In genomic region chr21:30345014-30345413, GRCh38 we compare ENCODE assay signal across 36 cellular contexts. TPM values are rescaled to one million over a fixed set of nuclear protein-coding genes. Genes with fewer than 3 reads are reported as not detected.
"Had no signal": no experiment of that assay in that cellular context is flagged by ENCODE, and none has a peak within 500 bp of the region (broad histone marks: within the 10 kb centered on the region; RNA-seq: fewer than 3 reads in every experiment).

No MANE protein-coding gene starts in this region.

- H3K27ac Mint-ChIP-seq: mesothelial cell of epicardium; naive B cell; natural killer cell; nephron progenitor cell; progenitor cell of endocrine pancreas; stimulated activated memory B cell treated with anti-CD40 and anti-IgM and Interleukin-4, amounts not matched to agents 10 μg/mL and 1 μg/mL and 100 μg/mL, for 72 hours; stimulated activated naive CD8-positive, alpha-beta T cell treated with anti-CD3 and anti-CD28 coated beads, Interleukin-15, amount 100 ng/mL, for 72 hours; type B pancreatic cell had no signal

- H3K4me1 ChIP-seq: lower lobe of right lung, right lobe of liver, tibial nerve, uterus had no signal

- H3K4me3 Mint-ChIP-seq: mesothelial cell of epicardium; naive B cell; natural killer cell; nephron progenitor cell; stimulated activated memory B cell treated with anti-CD40 and anti-IgM and Interleukin-4, amounts not matched to agents 10 μg/mL and 1 μg/mL and 100 μg/mL, for 72 hours; stimulated activated naive CD8-positive, alpha-beta T cell treated with anti-CD3 and anti-CD28 coated beads, Interleukin-15, amount 100 ng/mL, for 72 hours; type B pancreatic cell had no signal

- H3K4me2 ChIP-seq: smooth muscle cell had no signal

- H3K27me3 ChIP-seq: ovary, right atrium auricular region, right lobe of liver, tibial nerve, uterus had no signal

- H3K36me3 Mint-ChIP-seq: mesothelial cell of epicardium; naive B cell; natural killer cell; stimulated activated memory B cell treated with anti-CD40 and anti-IgM and Interleukin-4, amounts not matched to agents 10 μg/mL and 1 μg/mL and 100 μg/mL, for 72 hours; type B pancreatic cell had no signal

- H3K27me3 Mint-ChIP-seq: progenitor cell of endocrine pancreas; stimulated activated memory B cell treated with anti-CD40 and anti-IgM and Interleukin-4, amounts not matched to agents 10 μg/mL and 1 μg/mL and 100 μg/mL, for 72 hours; type B pancreatic cell had no signal

- H3K9me3 Mint-ChIP-seq: stimulated activated memory B cell treated with anti-CD40 and anti-IgM and Interleukin-4, amounts not matched to agents 10 μg/mL and 1 μg/mL and 100 μg/mL, for 72 hours; stimulated activated naive CD8-positive, alpha-beta T cell treated with anti-CD3 and anti-CD28 coated beads, Interleukin-15, amount 100 ng/mL, for 72 hours had no signal

- H3K4me1 Mint-ChIP-seq: naive B cell; natural killer cell; stimulated activated memory B cell treated with anti-CD40 and anti-IgM and Interleukin-4, amounts not matched to agents 10 μg/mL and 1 μg/mL and 100 μg/mL, for 72 hours; stimulated activated naive CD8-positive, alpha-beta T cell treated with anti-CD3 and anti-CD28 coated beads, Interleukin-15, amount 100 ng/mL, for 72 hours had no signal

- H3K36me3 ChIP-seq: lower lobe of right lung, ovary, right atrium auricular region, right lobe of liver, tibial nerve, uterus had no signal

- H3K27ac ChIP-seq: lower lobe of right lung, ovary, right atrium auricular region, right lobe of liver, tibial nerve, uterus had no signal

- DNase-seq: islet precursor cell; kidney glomerular epithelial cell; left cardiac atrium; left ventricle myocardium superior; lower lobe of right lung; mammary epithelial cell; mesenchymal stem cell; naive B cell; natural killer cell; nephron progenitor cell; ovary; right lobe of liver; stimulated activated CD4-positive, alpha-beta T cell treated with anti-CD3 and anti-CD28 coated beads, Interleukin-1b, Interleukin-23, amount 100 ng/mL, for 48 hours; stimulated activated CD4-positive, alpha-beta T cell treated with anti-CD3 and anti-CD28 coated beads, Interleukin-2, amount 100 ng/mL, for 48 hours; stimulated activated CD4-positive, alpha-beta T cell treated with anti-CD3 and anti-CD28 coated beads, Interleukin-4, amount 100 ng/mL, for 4 hours; stimulated activated CD8-positive, alpha-beta memory T cell treated with anti-CD3 and anti-CD28 coated beads, Interleukin-4, amount 100 ng/mL, for 48 hours; stimulated activated naive CD4-positive, alpha-beta T cell treated with Interleukin-2 at 50 U/mL for 16 hours; stimulated activated naive CD8-positive, alpha-beta T cell treated with anti-CD3 and anti-CD28 coated beads, Interleukin-15, amount 100 ng/mL, for 72 hours; substantia nigra; uterus had no signal

- H3K9me3 ChIP-seq: lower lobe of right lung, ovary, right atrium auricular region, right lobe of liver, tibial nerve, uterus had no signal

- H3K4me3 ChIP-seq: lower lobe of right lung, ovary, right atrium auricular region, right lobe of liver, smooth muscle cell, tibial nerve, uterus had no signal

RNA-seq across cellular contexts. Expression of gene KRTAP23-1, which starts 3.4 kb away (rescaled TPM):
- total RNA-seq: left cardiac atrium, left lobe of liver, left ventricle myocardium superior, lower lobe of right lung, mammary epithelial cell, mesothelial cell of epicardium, mononuclear cell, natural killer cell, omental fat pad, ovary, progenitor cell of endocrine pancreas, pulmonary artery endothelial cell, renal cortical epithelial cell, right atrium auricular region, right lobe of liver, skeletal muscle tissue, smooth muscle cell, temporal lobe, tibial nerve, ureter, uterus had no signal
- polyA plus RNA-seq: mammary epithelial cell, ovary, smooth muscle cell, thymus had no signal

RNA-seq across cellular contexts. Expression of gene KRTAP27-1, which starts 7.5 kb away (rescaled TPM):
- total RNA-seq: left cardiac atrium, left lobe of liver, left ventricle myocardium superior, lower lobe of right lung, mammary epithelial cell, mesothelial cell of epicardium, mononuclear cell, natural killer cell, omental fat pad, ovary, progenitor cell of endocrine pancreas, pulmonary artery endothelial cell, renal cortical epithelial cell, right atrium auricular region, right lobe of liver, skeletal muscle tissue, smooth muscle cell, temporal lobe, tibial nerve, ureter, uterus had no signal
- polyA plus RNA-seq: mammary epithelial cell, ovary, smooth muscle cell had no signal

RNA-seq across cellular contexts. Expression of gene KRTAP26-1, which starts 24.9 kb away (rescaled TPM):
- total RNA-seq: left cardiac atrium, left lobe of liver, left ventricle myocardium superior, lower lobe of right lung, mammary epithelial cell, mesothelial cell of epicardium, mononuclear cell, natural killer cell, omental fat pad, ovary, progenitor cell of endocrine pancreas, pulmonary artery endothelial cell, renal cortical epithelial cell, right atrium auricular region, right lobe of liver, skeletal muscle tissue, smooth muscle cell, temporal lobe, tibial nerve, ureter, uterus had no signal
- polyA plus RNA-seq: mammary epithelial cell, ovary, smooth muscle cell had no signal

RNA-seq across cellular contexts. Expression of gene KRTAP13-2, which starts 27.1 kb away (rescaled TPM):
- total RNA-seq: left cardiac atrium, left lobe of liver, left ventricle myocardium superior, lower lobe of right lung, mammary epithelial cell, mesothelial cell of epicardium, mononuclear cell, natural killer cell, omental fat pad, ovary, progenitor cell of endocrine pancreas, pulmonary artery endothelial cell, renal cortical epithelial cell, right atrium auricular region, right lobe of liver, skeletal muscle tissue, smooth muscle cell, temporal lobe, tibial nerve, ureter, uterus had no signal
- polyA plus RNA-seq: mammary epithelial cell, ovary, smooth muscle cell had no signal

RNA-seq across cellular contexts. Expression of gene KRTAP13-1, which starts 50.8 kb away (rescaled TPM):
- total RNA-seq: left cardiac atrium, left lobe of liver, left ventricle myocardium superior, lower lobe of right lung, mammary epithelial cell, mesothelial cell of epicardium, mononuclear cell, natural killer cell, omental fat pad, ovary, progenitor cell of endocrine pancreas, pulmonary artery endothelial cell, renal cortical epithelial cell, right atrium auricular region, right lobe of liver, skeletal muscle tissue, smooth muscle cell, temporal lobe, tibial nerve, ureter, uterus had no signal
- polyA plus RNA-seq: mammary epithelial cell, ovary, smooth muscle cell had no signal
